In genomic region chr9:129203556-129203909, GRCh38 we compare ENCODE assay signal across 9 cellular contexts. TPM values are rescaled to one million over a fixed set of nuclear protein-coding genes. Genes with fewer than 3 reads are reported as not detected.
A peak's percentile ranks its signal among the peaks of the same experiment; 100 is the strongest.
DNase-seq lines count a peak whose midpoint lies in the region; ATAC-seq and TF ChIP-seq lines count a peak whose summit lies in the region.
"Had no signal": no experiment of that assay in that cellular context is flagged by ENCODE, and none has a peak within 500 bp of the region (broad histone marks: within the 10 kb centered on the region; RNA-seq: fewer than 3 reads in every experiment).

No MANE protein-coding gene starts in this region.

- H3K4me1 ChIP-seq in RWPE2 (ENCODE audit: insufficient read depth, poor library complexity, severe bottlenecking) (no peaks in the 10 kb centered on the region), fibroblast of lung (ENCODE audit: control insufficient read depth, extremely low read depth, insufficient read depth, low read length) (peaks cover 2% of the 10 kb centered on the region)

- no peak overlapping the region for H3K27ac Mint-ChIP-seq in Calu3 (ENCODE audit: unreplicated experiment)

- H2AFZ ChIP-seq in fibroblast of lung (ENCODE audit: low read length): peak overlapping the region; percentile 64

- H3K27ac ChIP-seq in RWPE2 (ENCODE audit: poor library complexity, severe bottlenecking) (peak overlapping the region; percentile 39), fibroblast of lung (ENCODE audit: insufficient read depth, low read length) (no peak overlapping the region)

- H3K36me3 ChIP-seq in RWPE2 (ENCODE audit: low read depth) (no peaks in the 10 kb centered on the region), fibroblast of lung (ENCODE audit: control insufficient read depth, insufficient read depth, low read length) (no peaks in the 10 kb centered on the region)

- H3K27me3 Mint-ChIP-seq in Calu3 (ENCODE audit: unreplicated experiment): no peaks in the 10 kb centered on the region

- CTCF ChIA-PET in Calu3 (lab: Charles Lee): no interaction called here

- no peak for ATAC-seq in RWPE2 (ENCODE audit: low read depth)
- ATAC-seq in sciatic nerve: peak; percentile 3
- ATAC-seq in HG03159 (IDR thresholded peaks at IDR 0.05; ENCODE audit: unreplicated experiment): no peak

- no peak for TF ChIP-seq CTCF in Calu3 (IDR thresholded peaks at IDR 0.05; ENCODE audit: unreplicated experiment)
- TF ChIP-seq CTCF in RWPE2 (IDR thresholded peaks at IDR 0.05; ENCODE audit: poor library complexity, severe bottlenecking): no peak
- no peak for TF ChIP-seq CTCF in fibroblast of lung (conservative IDR thresholded peaks at IDR 0.05 in 1 of 2, IDR thresholded peaks at IDR 0.05 in 1 of 2; ENCODE audit: low read depth in 1 of 2, low read length in 2 of 2)

- H3K27me3 ChIP-seq in RWPE2 (ENCODE audit: insufficient read depth, poor library complexity, severe bottlenecking): no peaks in the 10 kb centered on the region
- no peaks in the 10 kb centered on the region for H3K27me3 ChIP-seq in fibroblast of lung (ENCODE audit: control insufficient read depth, insufficient read depth, low read length)

- no TSS peak for BruUV-seq in Calu3 (replicated peaks; lab: Mats Ljungman, UMichigan)

- peak overlapping the region; percentile 67 for H3K4me3 Mint-ChIP-seq in Calu3 (ENCODE audit: low read depth, unreplicated experiment)

- H3K4me3 ChIP-seq in RWPE2 (ENCODE audit: severe bottlenecking) (no peak overlapping the region), fibroblast of lung (replicated peaks in 1 of 4; ENCODE audit: control extremely low read depth in 1 of 4, insufficient read depth in 1 of 4, low read depth in 3 of 4, low read length in 4 of 4) (peak overlapping the region in 3 of 4 experiments; percentile 59 to 76 (median 62))

- no peaks in the 10 kb centered on the region for H3K9me3 Mint-ChIP-seq in Calu3 (ENCODE audit: low read depth, unreplicated experiment)

- H3K79me2 ChIP-seq in fibroblast of lung (ENCODE audit: control insufficient read depth, insufficient read depth, low read length): no peaks in the 10 kb centered on the region

- peak overlapping the region; percentile 62 for H3K4me2 ChIP-seq in fibroblast of lung (ENCODE audit: extremely low read depth, insufficient read depth, low read length)

- H3K9ac ChIP-seq in fibroblast of lung (ENCODE audit: insufficient read depth, low read length): no peak overlapping the region

- H3K9me3 ChIP-seq in RWPE2 (ENCODE audit: severe bottlenecking): no peaks in the 10 kb centered on the region
- no peaks in the 10 kb centered on the region for H3K9me3 ChIP-seq in fibroblast of lung (ENCODE audit: control insufficient read depth, insufficient read depth, low read depth, low read length)

- no peaks in the 10 kb centered on the region for H3K4me1 Mint-ChIP-seq in Calu3 (ENCODE audit: low read depth, unreplicated experiment)

- no peak for DNase-seq in Calu3
- no peak for DNase-seq in RWPE2 (ENCODE audit: low spot score)
- DNase-seq in fibroblast of lung (ENCODE audit: low read depth in 2 of 2): no peak
- DNase-seq in sciatic nerve (ENCODE audit: low spot score): no peak
- DNase-seq in stimulated activated CD4-positive, alpha-beta T cell treated with anti-CD3 and anti-CD28 coated beads, Interleukin-15, amount 100 ng/mL, for 24 hours: no peak
- no peak for DNase-seq in SHP77 (lab: John Stamatoyannopoulos, UW)
- no peak for DNase-seq in activated CD4-positive, CD25-positive, alpha-beta regulatory T cell treated with anti-CD3 and anti-CD28 coated beads, Interleukin-2, amount 50 U/mL, for 72 hours
- DNase-seq: stimulated activated CD4-positive, alpha-beta T cell treated with anti-CD3 and anti-CD28 coated beads, Interleukin-2, amount 100 ng/mL, for 24 hours had no signal

- H3K36me3 Mint-ChIP-seq in Calu3 (ENCODE audit: insufficient read depth, unreplicated experiment): no peaks in the 10 kb centered on the region

- intact Hi-C loops in Calu3 (cut with micrococcal nuclease; ENCODE audit: unreplicated experiment) (no loop called here), sciatic nerve (cut with DNase I) (no loop called here)

- no peaks in the 10 kb centered on the region for H4K20me1 ChIP-seq in fibroblast of lung (ENCODE audit: control insufficient read depth, extremely low read depth, insufficient read depth, low read length)

RNA-seq across cellular contexts. Expression of gene IER5L, which starts 25.5 kb away (rescaled TPM):
- total RNA-seq in Calu3 (2022) (53.1 and 60.3 TPM in 2 replicates), fibroblast of lung (71.5 and 97.3 TPM in 2 replicates), sciatic nerve (39.3 TPM)
- polyA plus RNA-seq in fibroblast of lung: 4.1 and 9.2 TPM in 2 replicates
- polyA plus RNA-seq in fibroblast of lung (2012): 13.6 and 19.5 TPM in 2 replicates
- polyA minus RNA-seq in fibroblast of lung (ENCODE audit: low replicate concordance): 4.1 and 7.5 TPM in 2 replicates
